Comparison of ENCODE assay signal across 10 cellular contexts in genomic region chr2:62660087-62660486, GRCh38. TPM values are rescaled to one million over a fixed set of nuclear protein-coding genes. Genes with fewer than 3 reads are reported as not detected.
A peak's percentile ranks its signal among the peaks of the same experiment; 100 is the strongest.
DNase-seq lines count a peak whose midpoint lies in the region; ATAC-seq and TF ChIP-seq lines count a peak whose summit lies in the region.
"Had no signal": no experiment of that assay in that cellular context is flagged by ENCODE, and none has a peak within 500 bp of the region (broad histone marks: within the 10 kb centered on the region; RNA-seq: fewer than 3 reads in every experiment).

No MANE protein-coding gene starts in this region.

- peak overlapping the region; percentile 5 for H3K27ac Mint-ChIP-seq in chondrocyte (ENCODE audit: unreplicated experiment)
- H3K27ac Mint-ChIP-seq: activated T-helper 1 cell treated with anti-CD3 and anti-CD28 coated beads, Interleukin-12 subunit alpha, Interleukin-12 subunit beta, Interleukin-2, Interleukin-4 antibody, amounts not matched to agents 30 ng/mL and 10 ng/mL and 1 ng/mL, durations not matched to agents 14 hours and 24 hours and 36 hours had no signal

- TF ChIP-seq CTCF in chondrocyte (IDR thresholded peaks at IDR 0.05), result no peak

- peaks cover 47% of the 10 kb centered on the region for H3K4me1 Mint-ChIP-seq in chondrocyte (ENCODE audit: low read depth)

- DNase-seq in chondrocyte (ENCODE audit: low spot score) (no peak), Right ventricle myocardium inferior (ENCODE audit: missing footprints) (no peak), caudate nucleus (lab: John Stamatoyannopoulos, UW) (no peak), DMS 273 treated with DMSO at 0.1 percent for 48 hours (lab: John Stamatoyannopoulos, UW) (no peak), CD1c-positive myeloid dendritic cell (ENCODE audit: extremely low spot score) (no peak)
- DNase-seq: thyroid gland had no signal

- intact Hi-C loops in Right ventricle myocardium inferior (cut with DNase I), result no loop called here

- no peaks in the 10 kb centered on the region for H3K9me3 Mint-ChIP-seq in chondrocyte (ENCODE audit: low read depth)
- H3K9me3 Mint-ChIP-seq: activated T-helper 1 cell treated with anti-CD3 and anti-CD28 coated beads, Interleukin-12 subunit alpha, Interleukin-12 subunit beta, Interleukin-2, Interleukin-4 antibody, amounts not matched to agents 30 ng/mL and 10 ng/mL and 1 ng/mL, durations not matched to agents 14 hours and 24 hours and 36 hours had no signal

- H3K4me1 ChIP-seq in ACC112 (ENCODE audit: control insufficient read depth, insufficient read depth, low read length, unreplicated experiment), result peaks cover 57% of the 10 kb centered on the region

- peak overlapping the region; percentile 93 for H3K27ac ChIP-seq in ACC112 (ENCODE audit: low read depth, low read length)
- no peak overlapping the region for H3K27ac ChIP-seq in caudate nucleus (ENCODE audit: low read depth, low read length)
- H3K27ac ChIP-seq: thyroid gland had no signal

- no peaks in the 10 kb centered on the region for H3K36me3 ChIP-seq in ACC112 (ENCODE audit: insufficient read depth, low read length)
- H3K36me3 ChIP-seq: thyroid gland had no signal

- H3K27me3 Mint-ChIP-seq in chondrocyte (ENCODE audit: low read depth), result no peaks in the 10 kb centered on the region

- no peak overlapping the region for H3K4me3 Mint-ChIP-seq in chondrocyte (ENCODE audit: unreplicated experiment)
- H3K4me3 Mint-ChIP-seq: activated T-helper 1 cell treated with anti-CD3 and anti-CD28 coated beads, Interleukin-12 subunit alpha, Interleukin-12 subunit beta, Interleukin-2, Interleukin-4 antibody, amounts not matched to agents 30 ng/mL and 10 ng/mL and 1 ng/mL, durations not matched to agents 14 hours and 24 hours and 36 hours had no signal

- peak overlapping the region; percentile 40 for H3K4me3 ChIP-seq in ACC112 (ENCODE audit: low read depth, low read length)
- H3K4me3 ChIP-seq: thyroid gland had no signal

- no peaks in the 10 kb centered on the region for H3K36me3 Mint-ChIP-seq in chondrocyte (ENCODE audit: low read depth)

- H3K79me2 ChIP-seq in ACC112 (ENCODE audit: control insufficient read depth, insufficient read depth, low read length, unreplicated experiment), result no peaks in the 10 kb centered on the region

- H3K27me3 ChIP-seq in ACC112 (ENCODE audit: insufficient read depth, low read length), result no peaks in the 10 kb centered on the region
- H3K27me3 ChIP-seq: thyroid gland had no signal

- ATAC-seq in GM19463 (IDR thresholded peaks at IDR 0.05; ENCODE audit: unreplicated experiment), result peak; percentile 61
- ATAC-seq in HG03095 (IDR thresholded peaks at IDR 0.05; ENCODE audit: unreplicated experiment), result peak; percentile 76
- no peak for ATAC-seq in Right ventricle myocardium inferior

- peak overlapping the region; percentile 89 for H2AFZ ChIP-seq in ACC112 (ENCODE audit: low read length, unreplicated experiment)

RNA-seq across cellular contexts. Expression of gene EHBP1, which starts 45.4 kb away (rescaled TPM):
- 44.8 to 54.9 TPM (median 48.6 TPM) in 3 replicates for total RNA-seq in chondrocyte
- 25.7 TPM for total RNA-seq in Right ventricle myocardium inferior
